In the genomic region with DNA sequence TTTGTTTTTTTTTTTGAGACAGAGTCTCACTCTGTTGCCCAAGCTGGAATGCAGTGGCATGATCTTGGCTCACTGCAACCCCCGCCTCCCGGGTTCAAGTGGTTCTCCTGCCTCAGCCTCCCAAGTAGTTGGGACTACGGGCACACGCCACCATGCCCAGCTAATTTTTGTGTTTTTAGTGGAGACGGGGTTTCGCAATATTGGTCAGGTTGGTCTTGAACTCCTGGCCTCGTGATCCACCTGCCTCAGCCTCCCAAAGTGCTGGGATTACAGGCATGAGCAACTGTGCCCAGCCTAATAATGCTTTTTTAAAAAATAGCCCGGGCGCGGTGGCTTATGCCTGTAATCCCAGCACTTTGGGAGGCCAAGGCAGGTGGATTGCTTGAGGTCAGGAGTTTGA, we compare ENCODE assay signal across 3 cellular contexts.
TF ChIP-seq lines count a peak whose summit lies in the region.

No MANE protein-coding gene starts in this region.

TF ChIP-seq in A549, 52 proteins besides CTCF, POLR2A, EP300 and RAD21:
- TF ChIP-seq CEBPB (IDR thresholded peaks at IDR 0.05): peak; percentile 9 to 28; a peak in 1 of 4 replicates
TF ChIP-seq in A549: peak in this region for 1; not testable (repeated sequence) for 51.

TF ChIP-seq in IMR-90, 13 proteins besides CTCF, POLR2A, EP300 and RAD21:
- TF ChIP-seq CEBPB (IDR thresholded peaks at IDR 0.05; ENCODE audit: low read depth, low read length): peak; percentile 17; the same call in 1 of the 2 replicates
TF ChIP-seq in IMR-90: peak in this region for 1; not testable (repeated sequence) for 12.

TF ChIP-seq in H1, 55 proteins besides CTCF, POLR2A, EP300 and RAD21:
- TF ChIP-seq CEBPB (IDR thresholded peaks at IDR 0.05; ENCODE audit: low read depth, low read length): peak; percentile 3; the same call in 1 of the 2 replicates
